ENCODE assay signal across 2 cellular contexts in the genomic region with DNA sequence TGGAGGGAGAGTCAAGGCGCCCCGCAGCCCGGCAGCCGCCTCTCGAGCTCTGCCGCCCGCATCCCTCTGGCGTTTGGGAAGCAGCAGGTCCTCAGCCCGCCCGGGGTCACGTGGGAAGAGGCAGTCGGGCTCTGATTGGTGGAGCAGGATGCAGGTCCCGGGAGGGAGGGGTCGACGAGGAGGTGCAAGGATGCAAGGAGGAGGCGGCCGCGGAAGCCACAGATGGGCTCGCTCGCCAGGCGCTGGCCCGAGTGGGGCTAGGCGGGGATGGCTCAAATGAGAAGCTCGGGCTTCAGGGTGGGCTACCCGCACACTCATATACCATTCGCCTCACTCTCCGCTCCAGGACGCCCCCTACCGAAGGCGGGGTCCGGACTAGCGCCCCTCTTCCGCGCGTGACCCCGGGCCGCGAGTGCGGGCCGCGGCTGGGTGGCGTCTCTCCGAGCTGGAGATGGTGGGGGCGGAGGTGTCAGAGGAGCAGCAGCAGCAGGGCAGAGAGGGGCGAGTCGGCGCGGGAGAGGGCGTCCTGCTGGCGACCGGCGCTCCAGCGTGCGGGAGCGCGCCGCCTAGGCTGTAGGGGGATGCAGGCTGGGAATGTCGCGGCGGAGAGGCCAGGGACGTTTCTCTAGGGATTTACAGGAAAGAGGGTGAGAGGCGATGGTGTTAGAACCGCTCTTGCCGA.
A peak's percentile ranks its signal among the peaks of the same experiment; 100 is the strongest.
TF ChIP-seq lines count a peak whose summit lies in the region.

A gene with protein sequence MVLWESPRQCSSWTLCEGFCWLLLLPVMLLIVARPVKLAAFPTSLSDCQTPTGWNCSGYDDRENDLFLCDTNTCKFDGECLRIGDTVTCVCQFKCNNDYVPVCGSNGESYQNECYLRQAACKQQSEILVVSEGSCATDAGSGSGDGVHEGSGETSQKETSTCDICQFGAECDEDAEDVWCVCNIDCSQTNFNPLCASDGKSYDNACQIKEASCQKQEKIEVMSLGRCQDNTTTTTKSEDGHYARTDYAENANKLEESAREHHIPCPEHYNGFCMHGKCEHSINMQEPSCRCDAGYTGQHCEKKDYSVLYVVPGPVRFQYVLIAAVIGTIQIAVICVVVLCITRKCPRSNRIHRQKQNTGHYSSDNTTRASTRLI (minus strand): TSS at position 68 of the 682 bp plus-strand sequence. CDS start 409 bp downstream, outside the sequence.

TF ChIP-seq in A549, 52 proteins besides CTCF, POLR2A, EP300 and RAD21 (continued from another document):
- TF ChIP-seq, protein P1, sequence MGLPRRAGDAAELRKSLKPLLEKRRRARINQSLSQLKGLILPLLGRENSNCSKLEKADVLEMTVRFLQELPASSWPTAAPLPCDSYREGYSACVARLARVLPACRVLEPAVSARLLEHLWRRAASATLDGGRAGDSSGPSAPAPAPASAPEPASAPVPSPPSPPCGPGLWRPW (IDR thresholded peaks at IDR 0.05): no peak
- TF ChIP-seq, protein P2, sequence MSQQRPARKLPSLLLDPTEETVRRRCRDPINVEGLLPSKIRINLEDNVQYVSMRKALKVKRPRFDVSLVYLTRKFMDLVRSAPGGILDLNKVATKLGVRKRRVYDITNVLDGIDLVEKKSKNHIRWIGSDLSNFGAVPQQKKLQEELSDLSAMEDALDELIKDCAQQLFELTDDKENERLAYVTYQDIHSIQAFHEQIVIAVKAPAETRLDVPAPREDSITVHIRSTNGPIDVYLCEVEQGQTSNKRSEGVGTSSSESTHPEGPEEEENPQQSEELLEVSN (IDR thresholded peaks at IDR 0.05; ENCODE audit: borderline replicate concordance, low read depth): peak; percentile 35; the same call in 1 of the 2 replicates

TF ChIP-seq in neural cell, 6 proteins besides CTCF, POLR2A, EP300 and RAD21 (continued from another document):
- TF ChIP-seq, protein P3, sequence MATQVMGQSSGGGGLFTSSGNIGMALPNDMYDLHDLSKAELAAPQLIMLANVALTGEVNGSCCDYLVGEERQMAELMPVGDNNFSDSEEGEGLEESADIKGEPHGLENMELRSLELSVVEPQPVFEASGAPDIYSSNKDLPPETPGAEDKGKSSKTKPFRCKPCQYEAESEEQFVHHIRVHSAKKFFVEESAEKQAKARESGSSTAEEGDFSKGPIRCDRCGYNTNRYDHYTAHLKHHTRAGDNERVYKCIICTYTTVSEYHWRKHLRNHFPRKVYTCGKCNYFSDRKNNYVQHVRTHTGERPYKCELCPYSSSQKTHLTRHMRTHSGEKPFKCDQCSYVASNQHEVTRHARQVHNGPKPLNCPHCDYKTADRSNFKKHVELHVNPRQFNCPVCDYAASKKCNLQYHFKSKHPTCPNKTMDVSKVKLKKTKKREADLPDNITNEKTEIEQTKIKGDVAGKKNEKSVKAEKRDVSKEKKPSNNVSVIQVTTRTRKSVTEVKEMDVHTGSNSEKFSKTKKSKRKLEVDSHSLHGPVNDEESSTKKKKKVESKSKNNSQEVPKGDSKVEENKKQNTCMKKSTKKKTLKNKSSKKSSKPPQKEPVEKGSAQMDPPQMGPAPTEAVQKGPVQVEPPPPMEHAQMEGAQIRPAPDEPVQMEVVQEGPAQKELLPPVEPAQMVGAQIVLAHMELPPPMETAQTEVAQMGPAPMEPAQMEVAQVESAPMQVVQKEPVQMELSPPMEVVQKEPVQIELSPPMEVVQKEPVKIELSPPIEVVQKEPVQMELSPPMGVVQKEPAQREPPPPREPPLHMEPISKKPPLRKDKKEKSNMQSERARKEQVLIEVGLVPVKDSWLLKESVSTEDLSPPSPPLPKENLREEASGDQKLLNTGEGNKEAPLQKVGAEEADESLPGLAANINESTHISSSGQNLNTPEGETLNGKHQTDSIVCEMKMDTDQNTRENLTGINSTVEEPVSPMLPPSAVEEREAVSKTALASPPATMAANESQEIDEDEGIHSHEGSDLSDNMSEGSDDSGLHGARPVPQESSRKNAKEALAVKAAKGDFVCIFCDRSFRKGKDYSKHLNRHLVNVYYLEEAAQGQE (IDR thresholded peaks at IDR 0.05; ENCODE audit: borderline replicate concordance): peak; percentile 72
- no peak for TF ChIP-seq EZH2 (IDR thresholded peaks at IDR 0.05; ENCODE audit: borderline replicate concordance, insufficient read depth, low read length, poor library complexity, severe bottlenecking)
